ENCODE assay signal across 14 cellular contexts in genomic region chr17:48236681-48237134, GRCh38.
DNase-seq lines count a peak whose midpoint lies in the region; ATAC-seq and TF ChIP-seq lines count a peak whose summit lies in the region.
"Had no signal": no experiment of that assay in that cellular context is flagged by ENCODE, and none has a peak within 500 bp of the region (broad histone marks: within the 10 kb centered on the region; RNA-seq: fewer than 3 reads in every experiment).

No MANE protein-coding gene starts in this region.

- no peaks in the 10 kb centered on the region for H3K9me3 ChIP-seq in colonic mucosa
- H3K9me3 ChIP-seq: heart left ventricle, neutrophil, vagina had no signal

- no peak overlapping the region for H3K9ac ChIP-seq in colonic mucosa (ENCODE audit: low read depth in 2 of 2, low read length in 2 of 2)

- H3K27me3 ChIP-seq in colonic mucosa = no peaks in the 10 kb centered on the region
- H3K27me3 ChIP-seq: vagina had no signal

- ATAC-seq in HG03135 (IDR thresholded peaks at IDR 0.05; ENCODE audit: unreplicated experiment) (no peak), HG02884 (IDR thresholded peaks at IDR 0.05; ENCODE audit: unreplicated experiment) (no peak)
- ATAC-seq: heart left ventricle had no signal

- no peak for TF ChIP-seq CTCF in colonic mucosa (IDR thresholded peaks at IDR 0.05)

- DNase-seq in A172 (ENCODE audit: low spot score) (peak; percentile 97), GM03348 (ENCODE audit: low spot score) (peak; percentile 18), RPMI7951 (ENCODE audit: low read depth) (peak; percentile 67), epithelial cell of prostate (ENCODE audit: low read depth, low spot score) (peak; percentile 95), colonic mucosa (no peak), medulla oblongata (ENCODE audit: extremely low spot score) (no peak)
- DNase-seq: activated gamma-delta T cell treated with Interleukin-2 at 50 U/mL for 16 hours, cortex of kidney, NCI-H187 had no signal

- intact Hi-C loops in colonic mucosa (cut with DNase I) = loop anchor here (10.0 kb wide), 1 partner anchor 58 kb away; no protein-coding TSS in a partner anchor

- H3K36me3 ChIP-seq in colonic mucosa = no peaks in the 10 kb centered on the region
- H3K36me3 ChIP-seq: heart left ventricle, neutrophil, vagina had no signal

- no peak overlapping the region for H3K4me3 ChIP-seq in colonic mucosa
- H3K4me3 ChIP-seq: heart left ventricle, vagina had no signal

- H3K27ac ChIP-seq in epithelial cell of prostate (peak overlapping the region; percentile 83), colonic mucosa (no peak overlapping the region)
- H3K27ac ChIP-seq: heart left ventricle, neutrophil, vagina had no signal

- no peaks in the 10 kb centered on the region for H3K4me1 ChIP-seq in colonic mucosa

Comparison
In these comparisons a context has a peak if more than half of its experiments do, and no peak if none do; other contexts are left out.
1. DNase-seq: peak in A172 (single experiment), GM03348 (single experiment), RPMI7951 (single experiment) and epithelial cell of prostate (single experiment); none in colonic mucosa (single experiment) and medulla oblongata (single experiment).